In the genomic region with DNA sequence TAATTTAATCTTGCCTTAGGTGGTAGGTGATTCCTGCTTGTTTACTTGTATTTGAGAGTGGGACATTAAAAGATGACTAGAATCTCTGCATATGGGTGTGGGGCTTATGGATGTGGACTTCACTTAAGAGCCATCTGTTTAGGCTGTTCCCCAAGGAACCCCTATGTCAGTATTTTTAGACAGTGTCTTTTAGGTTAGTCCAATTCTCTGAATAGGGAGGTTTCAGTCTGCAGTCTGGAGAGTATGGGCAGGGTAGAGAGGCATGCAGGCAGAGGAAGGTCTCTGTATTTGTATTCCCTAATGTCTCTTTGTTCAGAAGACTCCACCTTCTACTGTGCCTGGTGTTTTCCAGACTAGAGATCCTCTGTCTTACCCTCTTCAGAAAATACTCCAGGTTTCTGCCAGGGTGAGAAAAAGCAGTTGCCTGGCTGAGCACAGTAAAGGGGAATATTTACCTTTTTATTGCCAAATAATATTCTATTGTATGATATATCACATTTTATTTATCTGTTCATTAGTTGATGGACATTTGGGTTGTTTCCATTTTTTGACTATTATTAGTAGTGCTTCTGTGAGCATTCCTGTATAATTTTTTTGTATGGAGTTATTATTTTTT, we compare ENCODE assay signal across 14 cellular contexts. TPM values are rescaled to one million over a fixed set of nuclear protein-coding genes. Genes with fewer than 3 reads are reported as not detected.
DNase-seq lines count a peak whose midpoint lies in the region; ATAC-seq and TF ChIP-seq lines count a peak whose summit lies in the region.
"Had no signal": no experiment of that assay in that cellular context is flagged by ENCODE, and none has a peak within 500 bp of the region (broad histone marks: within the 10 kb centered on the region; RNA-seq: fewer than 3 reads in every experiment).

No MANE protein-coding gene starts in this region.

- no peak for TF ChIP-seq CTCF in CD4-positive, alpha-beta T cell (IDR thresholded peaks at IDR 0.05)
- TF ChIP-seq CTCF in MM.1S (IDR thresholded peaks at IDR 0.05; ENCODE audit: low read length) (no peak), ascending aorta (IDR thresholded peaks at IDR 0.05) (no peak), body of pancreas (IDR thresholded peaks at IDR 0.05) (no peak)

- H3K4me3 ChIP-seq in MM.1S (ENCODE audit: low read length): no peak overlapping the region
- no peak overlapping the region for H3K4me3 ChIP-seq in ascending aorta
- H3K4me3 ChIP-seq in body of pancreas: no peak overlapping the region
- H3K4me3 ChIP-seq: right atrium auricular region had no signal

- no peak overlapping the region for H2AFZ ChIP-seq in MM.1S (ENCODE audit: low read length)

- H3K79me2 ChIP-seq in MM.1S (ENCODE audit: low read length): 0 out of 2 replicates have a peak, but pooled peaks cover 2% of the 10 kb centered on the region

- H3K9me2 ChIP-seq in MM.1S (replicated peaks; ENCODE audit: insufficient read depth, low read length): no peaks in the 10 kb centered on the region
- H3K9me2 ChIP-seq: SK-N-SH had no signal

- DNase-seq in CD4-positive, alpha-beta T cell: no peak
- DNase-seq in MM.1S (peak; percentile 22), ascending aorta (ENCODE audit: low spot score in 2 of 2) (no peak), cardiac septum (ENCODE audit: low spot score) (no peak), body of pancreas (no peak), left lobe of liver (ENCODE audit: low spot score) (no peak)
- no peak for DNase-seq in central memory CD8-positive, alpha-beta T cell (ENCODE audit: low spot score in 2 of 2)
- DNase-seq: IMR-90, mesenchymal stem cell, NCI-H510A, SK-N-SH, trophoblast cell had no signal

- peak overlapping the region; percentile 8 for H3K27ac Mint-ChIP-seq in CD4-positive, alpha-beta T cell
- H3K27ac Mint-ChIP-seq in central memory CD8-positive, alpha-beta T cell (ENCODE audit: low read depth): peak overlapping the region; percentile 91

- H3K4me2 ChIP-seq in MM.1S (ENCODE audit: low read depth, low read length): peak overlapping the region; percentile 25; the same call in 1 of the 2 replicates
- H3K4me2 ChIP-seq: SK-N-SH had no signal

- no peaks in the 10 kb centered on the region for H3K27me3 Mint-ChIP-seq in CD4-positive, alpha-beta T cell
- H3K27me3 Mint-ChIP-seq in central memory CD8-positive, alpha-beta T cell: no peaks in the 10 kb centered on the region

- H3K27me3 ChIP-seq in CD4-positive, alpha-beta T cell (ENCODE audit: control insufficient read depth, insufficient read depth, low read length): no peaks in the 10 kb centered on the region
- H3K27me3 ChIP-seq in MM.1S (replicated peaks; ENCODE audit: insufficient read depth, low read length) (no peaks in the 10 kb centered on the region), ascending aorta (no peaks in the 10 kb centered on the region), body of pancreas (no peaks in the 10 kb centered on the region)
- H3K27me3 ChIP-seq: right atrium auricular region had no signal

- no peak for TF ChIP-seq POLR2A in body of pancreas (IDR thresholded peaks at IDR 0.05)

- H3K36me3 ChIP-seq in MM.1S (replicated peaks; ENCODE audit: insufficient read depth, low read length) (no peaks in the 10 kb centered on the region), ascending aorta (no peaks in the 10 kb centered on the region), body of pancreas (replicated peaks in 1 of 2; ENCODE audit: insufficient read depth in 1 of 2, low read depth in 2 of 2) (no peaks in the 10 kb centered on the region)
- H3K36me3 ChIP-seq: right atrium auricular region had no signal

- no peak overlapping the region for H3K4me3 Mint-ChIP-seq in CD4-positive, alpha-beta T cell
- no peak overlapping the region for H3K4me3 Mint-ChIP-seq in central memory CD8-positive, alpha-beta T cell

- peaks cover 7% of the 10 kb centered on the region for H3K9me3 ChIP-seq in CD4-positive, alpha-beta T cell (ENCODE audit: control insufficient read depth, low read length)
- H3K9me3 ChIP-seq in MM.1S (replicated peaks; ENCODE audit: insufficient read depth, low read length): no peaks in the 10 kb centered on the region
- no peaks in the 10 kb centered on the region for H3K9me3 ChIP-seq in ascending aorta
- H3K9me3 ChIP-seq in body of pancreas: no peaks in the 10 kb centered on the region
- H3K9me3 ChIP-seq: right atrium auricular region had no signal

- H3K4me1 Mint-ChIP-seq in CD4-positive, alpha-beta T cell (ENCODE audit: low read depth): peaks cover 21% of the 10 kb centered on the region
- peaks cover 18% of the 10 kb centered on the region for H3K4me1 Mint-ChIP-seq in central memory CD8-positive, alpha-beta T cell

- H3K4me1 ChIP-seq in MM.1S (ENCODE audit: low read length) (peaks cover 20% of the 10 kb centered on the region), ascending aorta (no peaks in the 10 kb centered on the region), body of pancreas (peaks cover 3% of the 10 kb centered on the region)
- H3K4me1 ChIP-seq: right atrium auricular region had no signal

- peaks cover 2% of the 10 kb centered on the region for H3K9me3 Mint-ChIP-seq in CD4-positive, alpha-beta T cell
- H3K9me3 Mint-ChIP-seq in central memory CD8-positive, alpha-beta T cell: peaks cover 10% of the 10 kb centered on the region

- peaks cover 20% of the 10 kb centered on the region for H3K36me3 Mint-ChIP-seq in CD4-positive, alpha-beta T cell (ENCODE audit: low read depth)
- H3K36me3 Mint-ChIP-seq in central memory CD8-positive, alpha-beta T cell (ENCODE audit: insufficient read depth): no peaks in the 10 kb centered on the region

- ATAC-seq in CD4-positive, alpha-beta T cell (ENCODE audit: poor library complexity): no peak
- peak; percentile 51 for ATAC-seq in GM18868 (IDR thresholded peaks at IDR 0.05; ENCODE audit: unreplicated experiment)
- no peak for ATAC-seq in central memory CD8-positive, alpha-beta T cell (replicated peaks; ENCODE audit: extremely low read depth, poor library complexity, severe bottlenecking)
- ATAC-seq in body of pancreas: no peak
- ATAC-seq in left lobe of liver: no peak

- intact Hi-C loops in CD4-positive, alpha-beta T cell (cut with DNase I, micrococcal nuclease): no loop called here
- intact Hi-C loops in ascending aorta (cut with DNase I) (no loop called here), cardiac septum (cut with DNase I) (no loop called here), body of pancreas (cut with DNase I) (no loop called here)

- H3K27ac ChIP-seq in CD4-positive, alpha-beta T cell (ENCODE audit: low read depth, low read length): no peak overlapping the region
- no peak overlapping the region; the same call in 1 of the 2 replicates for H3K27ac ChIP-seq in MM.1S (ENCODE audit: low read length)
- no peak overlapping the region for H3K27ac ChIP-seq in ascending aorta
- peak overlapping the region in 1 of 4 donors; percentile 24 for H3K27ac ChIP-seq in body of pancreas
- H3K27ac ChIP-seq: right atrium auricular region had no signal

- no peaks in the 10 kb centered on the region for H4K20me1 ChIP-seq in MM.1S (ENCODE audit: insufficient read depth, low read length)

- H3F3A ChIP-seq in MM.1S (ENCODE audit: insufficient read depth, low read length): peaks cover 15% of the 10 kb centered on the region

- CTCF ChIA-PET in CD4-positive, alpha-beta T cell (lab: Charles Lee): no interaction called here

- POLR2A ChIA-PET in CD4-positive, alpha-beta T cell (lab: Charles Lee): interaction anchor here (3.1 kb wide), 1 partner anchor 19 kb away, joined by 22 read pairs; a partner anchor contains a TSS

- no peak overlapping the region for H3K9ac ChIP-seq in MM.1S (ENCODE audit: low read length)
- H3K9ac ChIP-seq: SK-N-SH had no signal

RNA-seq across cellular contexts. Expression of a gene that starts 19.1 kb away (rescaled TPM):
- total RNA-seq in CD4-positive, alpha-beta T cell: 1 to 10 TPM; 1.6 to 1.8 TPM
- total RNA-seq in ascending aorta: 4.5 TPM
- 2.3 TPM for total RNA-seq in cardiac septum
- 1 to 10 TPM; 4.3 to 4.7 TPM for total RNA-seq in body of pancreas
- 3.0 TPM for total RNA-seq in left lobe of liver

RNA-seq across cellular contexts. Expression of a gene that starts 20.2 kb away (rescaled TPM):
- under 1 TPM; 0.66 to 0.78 TPM for total RNA-seq in CD4-positive, alpha-beta T cell
- total RNA-seq in ascending aorta: 7.3 TPM
- total RNA-seq in cardiac septum: 15.9 TPM
- 1 to 10 TPM; 5.3 to 8.6 TPM for total RNA-seq in body of pancreas
- 12.1 TPM for total RNA-seq in left lobe of liver
